ENCODE assay signal across 19 cellular contexts in the genomic region with DNA sequence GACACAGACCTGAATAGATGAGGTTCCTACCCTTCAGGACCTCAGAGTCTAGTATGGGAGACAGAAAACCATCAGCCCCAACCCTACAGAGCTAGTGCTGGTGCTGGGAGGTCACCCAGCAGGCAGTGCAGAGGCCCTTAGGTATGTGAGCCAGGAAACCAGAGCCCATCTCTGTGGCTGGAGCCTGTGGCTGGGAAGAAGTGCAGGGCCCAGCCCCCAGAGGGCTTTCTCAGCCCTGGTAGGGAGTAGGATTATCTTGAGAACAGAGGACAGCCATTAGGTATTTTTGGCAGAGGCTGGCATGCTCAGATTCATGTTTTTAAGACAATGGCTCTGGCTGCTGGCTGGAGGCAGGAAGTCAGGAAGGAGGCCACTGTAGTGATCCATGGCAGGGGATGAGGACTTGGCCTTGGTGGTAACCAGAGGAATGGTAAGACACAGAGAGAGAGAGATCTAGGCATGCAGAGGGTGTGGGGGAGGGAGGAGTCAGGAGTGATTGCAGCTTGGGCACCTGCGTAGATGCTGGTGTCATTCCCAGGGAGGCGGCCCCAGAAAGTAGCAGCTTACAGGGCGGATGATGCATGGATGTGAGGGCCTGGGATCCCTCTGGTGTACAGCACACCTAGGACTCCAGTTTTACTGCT.
DNase-seq lines count a peak whose midpoint lies in the region; ATAC-seq and TF ChIP-seq lines count a peak whose summit lies in the region.
"Had no signal": no experiment of that assay in that cellular context is flagged by ENCODE, and none has a peak within 500 bp of the region (broad histone marks: within the 10 kb centered on the region; RNA-seq: fewer than 3 reads in every experiment).

No MANE protein-coding gene starts in this region.

- 100% methylated on average over 3 of the region's 3 CpGs for WGBS in esophagus muscularis mucosa
- no CpG with 5 or more reads among the region's 3 CpGs for WGBS in neuronal stem cell (ENCODE audit: extremely low coverage in 2 of 2, insufficient read length in 2 of 2, insufficient replicate concordance in 1 of 2), 2 donors

- H4K91ac ChIP-seq in neuronal stem cell (ENCODE audit: low read depth, low read length, poor library complexity) = no peak overlapping the region

- H3K4me1 Mint-ChIP-seq in Calu3 (ENCODE audit: low read depth, unreplicated experiment) = peaks cover 34% of the 10 kb centered on the region
- H3K4me1 Mint-ChIP-seq in WTC11 = peaks cover 5% of the 10 kb centered on the region
- H3K4me1 Mint-ChIP-seq: CD4-positive, CD25-positive, alpha-beta regulatory T cell had no signal

- H2BK120ac ChIP-seq in neuronal stem cell (ENCODE audit: low read depth, low read length) = no peak overlapping the region

- TF ChIP-seq EP300 in esophagus muscularis mucosa (IDR thresholded peaks at IDR 0.05) = no peak

- TF ChIP-seq CTCF in Calu3 (IDR thresholded peaks at IDR 0.05; ENCODE audit: unreplicated experiment) (no peak), WTC11 (IDR thresholded peaks at IDR 0.05) (no peak), esophagus muscularis mucosa (IDR thresholded peaks at IDR 0.05) (no peak), breast epithelium (IDR thresholded peaks at IDR 0.05) (no peak)

- H3K9ac ChIP-seq in neuronal stem cell (ENCODE audit: low read depth, low read length, poor library complexity) = no peak overlapping the region

- ATAC-seq in WTC11 = peak; percentile 82
- ATAC-seq: K562, PC-3 had no signal

- H3K4me2 ChIP-seq in neuronal stem cell (ENCODE audit: insufficient read depth, low read length, poor library complexity, severe bottlenecking) = no peak overlapping the region

- no peak overlapping the region for H3K14ac ChIP-seq in neuronal stem cell (ENCODE audit: low read length)

- H3K23ac ChIP-seq in neuronal stem cell (ENCODE audit: low read depth, low read length, poor library complexity) = no peak overlapping the region

- H3K27me3 Mint-ChIP-seq in Calu3 (ENCODE audit: unreplicated experiment) = no peaks in the 10 kb centered on the region
- H3K27me3 Mint-ChIP-seq in WTC11 (ENCODE audit: low read depth) = no peaks in the 10 kb centered on the region
- H3K27me3 Mint-ChIP-seq: CD4-positive, CD25-positive, alpha-beta regulatory T cell had no signal

- H3K18ac ChIP-seq in neuronal stem cell (ENCODE audit: low read length) = peak overlapping the region; percentile 60

- peak overlapping the region; percentile 20 for H2AK5ac ChIP-seq in neuronal stem cell (ENCODE audit: low read depth, low read length)

- H3K27me3 ChIP-seq in esophagus muscularis mucosa (no peaks in the 10 kb centered on the region), neuronal stem cell (ENCODE audit: control insufficient read depth in 3 of 3, insufficient read depth in 3 of 3, low read depth in 1 of 3, low read length in 3 of 3) (no peaks in the 10 kb centered on the region), breast epithelium (no peaks in the 10 kb centered on the region)
- H3K27me3 ChIP-seq: SJSA1 had no signal

- POLR2A ChIA-PET in WTC11 (lab: Charles Lee) = no interaction called here

- DNase-seq in Calu3 = no peak
- no peak for DNase-seq in WTC11 (ENCODE audit: low spot score)
- DNase-seq in esophagus muscularis mucosa (ENCODE audit: extremely low spot score) = peak; percentile 68
- DNase-seq in neuronal stem cell (ENCODE audit: low spot score) = no peak
- DNase-seq in breast epithelium (ENCODE audit: low spot score in 2 of 2) = no peak
- no peak for DNase-seq in SIG-M5 treated with dmso at 0.1 percent for 504 hours (lab: John Stamatoyannopoulos, UW; ENCODE audit: unreplicated experiment)
- DNase-seq in SHP77 (lab: John Stamatoyannopoulos, UW) = no peak
- DNase-seq in activated CD8-positive, alpha-beta memory T cell treated with anti-CD3 and anti-CD28 coated beads for 24 hours = no peak
- DNase-seq: 8988T; CD4-positive, CD25-positive, alpha-beta regulatory T cell; DMS53; NCI-H2029; NCI-H446; NCI-H526; NCI-H82; NK-92 treated with Interleukin-12 subunit alpha and Interleukin-12 subunit beta, amount 100 ng/mL, for 24 hours; PC-3 had no signal

- H3K4me3 Mint-ChIP-seq in Calu3 (ENCODE audit: low read depth, unreplicated experiment) = no peak overlapping the region
- no peak overlapping the region for H3K4me3 Mint-ChIP-seq in WTC11

- H2BK5ac ChIP-seq in neuronal stem cell (ENCODE audit: low read length) = no peak overlapping the region

- no peak overlapping the region for H2BK15ac ChIP-seq in neuronal stem cell (ENCODE audit: low read length)

- H3K27ac ChIP-seq in esophagus muscularis mucosa (replicated peaks in 1 of 4) (no peak overlapping the region), neuronal stem cell (replicated peaks; ENCODE audit: low read length) (no peak overlapping the region), breast epithelium (no peak overlapping the region)
- H3K27ac ChIP-seq: SJSA1 had no signal

- intact Hi-C loops in Calu3 (cut with micrococcal nuclease; ENCODE audit: unreplicated experiment) (loop anchor here (10.0 kb wide), 1 partner anchor 174 kb away; no protein-coding TSS in a partner anchor), esophagus muscularis mucosa (cut with DNase I) (no loop called here), breast epithelium (cut with DNase I; ENCODE audit: low total_unique reads) (no loop called here)

- no peaks in the 10 kb centered on the region for H3K9me3 ChIP-seq in esophagus muscularis mucosa
- no peaks in the 10 kb centered on the region for H3K9me3 ChIP-seq in neuronal stem cell (replicated peaks in 1 of 2; ENCODE audit: control insufficient read depth in 2 of 2, insufficient read depth in 1 of 2, low read depth in 1 of 2, low read length in 2 of 2)
- H3K9me3 ChIP-seq in breast epithelium = no peaks in the 10 kb centered on the region
- H3K9me3 ChIP-seq: SJSA1 had no signal

- CTCF ChIA-PET in Calu3 (lab: Charles Lee) (no interaction called here), WTC11 (lab: Charles Lee) (no interaction called here)

- H3K4me1 ChIP-seq in esophagus muscularis mucosa = no peaks in the 10 kb centered on the region
- H3K4me1 ChIP-seq in neuronal stem cell (ENCODE audit: control insufficient read depth in 2 of 2, insufficient read depth in 1 of 2, low read depth in 1 of 2, low read length in 2 of 2) = peaks cover 0 to 2% of the 10 kb centered on the region in 2 donors
- no peaks in the 10 kb centered on the region for H3K4me1 ChIP-seq in breast epithelium
- H3K4me1 ChIP-seq: SJSA1 had no signal

- H3K36me3 ChIP-seq in esophagus muscularis mucosa = no peaks in the 10 kb centered on the region
- no peaks in the 10 kb centered on the region for H3K36me3 ChIP-seq in neuronal stem cell (replicated peaks in 1 of 2; ENCODE audit: control insufficient read depth in 2 of 2, insufficient read depth in 2 of 2, low read length in 2 of 2)
- no peaks in the 10 kb centered on the region for H3K36me3 ChIP-seq in breast epithelium
- H3K36me3 ChIP-seq: SJSA1 had no signal

- no peak overlapping the region for H2BK12ac ChIP-seq in neuronal stem cell (ENCODE audit: low read length)

- no peak overlapping the region for H2AFZ ChIP-seq in neuronal stem cell (ENCODE audit: low read length)

- H3K27ac Mint-ChIP-seq in Calu3 (ENCODE audit: unreplicated experiment) (peak overlapping the region; percentile 94), WTC11 (no peak overlapping the region)

- H3K4me3 ChIP-seq in esophagus muscularis mucosa (no peak overlapping the region), neuronal stem cell (ENCODE audit: low read length in 2 of 2) (no peak overlapping the region), breast epithelium (no peak overlapping the region)
- H3K4me3 ChIP-seq: K562, SJSA1 had no signal

- no peak overlapping the region for H4K8ac ChIP-seq in neuronal stem cell (ENCODE audit: low read depth, low read length)

- H3K9me3 Mint-ChIP-seq in Calu3 (ENCODE audit: low read depth, unreplicated experiment) (no peaks in the 10 kb centered on the region), WTC11 (peaks cover under 1% of the 10 kb centered on the region; the same call in 1 of the 2 replicates)

- TF ChIP-seq POLR2A in esophagus muscularis mucosa (IDR thresholded peaks at IDR 0.05; ENCODE audit: low read depth) = no peak
- TF ChIP-seq POLR2A in breast epithelium (IDR thresholded peaks at IDR 0.05) = no peak

- no TSS peak for BruUV-seq in Calu3 (replicated peaks; lab: Mats Ljungman, UMichigan)

- no peaks in the 10 kb centered on the region for H3K79me1 ChIP-seq in neuronal stem cell (ENCODE audit: low read depth, low read length)

- no peak overlapping the region for H3K4ac ChIP-seq in neuronal stem cell (ENCODE audit: low read length)

- peaks cover 10% of the 10 kb centered on the region for H3K36me3 Mint-ChIP-seq in Calu3 (ENCODE audit: insufficient read depth, unreplicated experiment)
- no peaks in the 10 kb centered on the region for H3K36me3 Mint-ChIP-seq in WTC11
- H3K36me3 Mint-ChIP-seq: CD4-positive, CD25-positive, alpha-beta regulatory T cell had no signal

TF ChIP-seq in WTC11, 78 proteins besides CTCF, POLR2A, EP300 and RAD21 (continues in another document):
- TF ChIP-seq ETV6 (CRISPR knock-in tag; IDR thresholded peaks at IDR 0.05) = no peak
- TF ChIP-seq, protein P1, sequence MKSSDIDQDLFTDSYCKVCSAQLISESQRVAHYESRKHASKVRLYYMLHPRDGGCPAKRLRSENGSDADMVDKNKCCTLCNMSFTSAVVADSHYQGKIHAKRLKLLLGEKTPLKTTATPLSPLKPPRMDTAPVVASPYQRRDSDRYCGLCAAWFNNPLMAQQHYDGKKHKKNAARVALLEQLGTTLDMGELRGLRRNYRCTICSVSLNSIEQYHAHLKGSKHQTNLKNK (CRISPR knock-in tag; IDR thresholded peaks at IDR 0.05) = no peak
- TF ChIP-seq, protein P2, sequence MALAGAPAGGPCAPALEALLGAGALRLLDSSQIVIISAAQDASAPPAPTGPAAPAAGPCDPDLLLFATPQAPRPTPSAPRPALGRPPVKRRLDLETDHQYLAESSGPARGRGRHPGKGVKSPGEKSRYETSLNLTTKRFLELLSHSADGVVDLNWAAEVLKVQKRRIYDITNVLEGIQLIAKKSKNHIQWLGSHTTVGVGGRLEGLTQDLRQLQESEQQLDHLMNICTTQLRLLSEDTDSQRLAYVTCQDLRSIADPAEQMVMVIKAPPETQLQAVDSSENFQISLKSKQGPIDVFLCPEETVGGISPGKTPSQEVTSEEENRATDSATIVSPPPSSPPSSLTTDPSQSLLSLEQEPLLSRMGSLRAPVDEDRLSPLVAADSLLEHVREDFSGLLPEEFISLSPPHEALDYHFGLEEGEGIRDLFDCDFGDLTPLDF (CRISPR knock-in tag; IDR thresholded peaks at IDR 0.05) = no peak
